Comparison of ENCODE assay signal across 8 cellular contexts in genomic region chr4:183504930-183505555, GRCh38. TPM values are rescaled to one million over a fixed set of nuclear protein-coding genes. Genes with fewer than 3 reads are reported as not detected.
DNase-seq lines count a peak whose midpoint lies in the region; ATAC-seq and TF ChIP-seq lines count a peak whose summit lies in the region.

Gene ING2, plus strand, starts transcription at chr4:183505058. Its CDS starts 138 bp downstream, at chr4:183505196.

- peaks cover 15% of the 10 kb centered on the region for H3K4me1 ChIP-seq in OCI-LY3 (ENCODE audit: low read length)
- peaks cover 36% of the 10 kb centered on the region for H3K4me1 ChIP-seq in body of pancreas
- peaks cover 0 to 53% (median 24%) of the 10 kb centered on the region in 6 donors for H3K4me1 ChIP-seq in spleen

- ATAC-seq in HG03565 (IDR thresholded peaks at IDR 0.05; ENCODE audit: unreplicated experiment) (peak; percentile 28), body of pancreas (peak; percentile 54)

- H3K27ac ChIP-seq in OCI-LY3 (ENCODE audit: low read length) (peak within 1 kb of the TSS; percentile 85), body of pancreas (peak within 1 kb of the TSS; percentile 96 to 98 (median 96)), spleen (peak within 1 kb of the TSS; percentile 94 to 99 (median 98))

- DNase-seq in NCI-H2081 (lab: John Stamatoyannopoulos, UW) (peak; percentile 72 to 75), NCI-H2081 treated with DMSO at 0.1 percent for 48 hours (lab: John Stamatoyannopoulos, UW) (no peak), GM20000 (ENCODE audit: low spot score) (peak; percentile 91), body of pancreas (no peak), iPS-NIHi7 (ENCODE audit: extremely low spot score) (peak; percentile 68), spleen (no peak)

- intact Hi-C loops in body of pancreas (cut with DNase I) = no loop called here
- intact Hi-C loops in spleen (cut with DNase I; ENCODE audit: low total_unique reads) = loop anchor here (10.0 kb wide), 2 partner anchors 60 to 150 kb away; partner anchors contain the start of genes CDKN2AIP, RWDD4 and TRAPPC11

- TF ChIP-seq CTCF in GM20000 (IDR thresholded peaks at IDR 0.05; ENCODE audit: extremely low read depth, missing control alignments) = no peak
- TF ChIP-seq CTCF in OCI-LY3 (IDR thresholded peaks at IDR 0.05; ENCODE audit: low read depth, low read length) = no peak
- TF ChIP-seq CTCF in body of pancreas (IDR thresholded peaks at IDR 0.05) = no peak
- no peak for TF ChIP-seq CTCF in spleen (IDR thresholded peaks at IDR 0.05 in 8 of 11, conservative IDR thresholded peaks at IDR 0.05 in 3 of 11)

- H3K79me2 ChIP-seq in OCI-LY3 (ENCODE audit: low read length) = peaks cover 67% of the 10 kb centered on the region

- peaks cover 23% of the 10 kb centered on the region for H4K20me1 ChIP-seq in OCI-LY3 (ENCODE audit: insufficient read depth, low read length)

- peak within 1 kb of the TSS; percentile 72 for H3K4me2 ChIP-seq in OCI-LY3 (ENCODE audit: low read length)

- peak within 1 kb of the TSS; percentile 91 for H2AFZ ChIP-seq in OCI-LY3 (ENCODE audit: low read depth, low read length)

- H3K9ac ChIP-seq in OCI-LY3 (ENCODE audit: low read length) = peak within 1 kb of the TSS; percentile 91

- H3K36me3 ChIP-seq in OCI-LY3 (replicated peaks; ENCODE audit: low read depth, low read length) = peaks cover under 1% of the 10 kb centered on the region
- H3K36me3 ChIP-seq in body of pancreas (replicated peaks in 1 of 2; ENCODE audit: insufficient read depth in 1 of 2, low read depth in 2 of 2) = no peaks in the 10 kb centered on the region
- H3K36me3 ChIP-seq in spleen = no peaks in the 10 kb centered on the region

- H3K27me3 ChIP-seq in OCI-LY3 (ENCODE audit: low read depth, low read length) = no peaks in the 10 kb centered on the region
- no peaks in the 10 kb centered on the region for H3K27me3 ChIP-seq in body of pancreas
- H3K27me3 ChIP-seq in spleen (replicated peaks in 1 of 7) = no peaks in the 10 kb centered on the region

- TF ChIP-seq POLR2A in body of pancreas (IDR thresholded peaks at IDR 0.05) (peak in 1 of 3 donors; percentile 1), spleen (IDR thresholded peaks at IDR 0.05) (no peak)

- no peaks in the 10 kb centered on the region for H3K9me3 ChIP-seq in OCI-LY3 (ENCODE audit: insufficient read depth, low read length)
- H3K9me3 ChIP-seq in body of pancreas = no peaks in the 10 kb centered on the region
- no peaks in the 10 kb centered on the region for H3K9me3 ChIP-seq in spleen

- 0 to 1% methylated on average over 20 to 59 of the region's 65 CpGs for WGBS in body of pancreas, 2 donors
- 0 to 1% (median 0%) methylated on average over 21 to 65 of the region's 65 CpGs for WGBS in spleen, 5 donors

- H3K4me3 ChIP-seq in OCI-LY3 (ENCODE audit: low read length) (peak within 1 kb of the TSS; percentile 89), body of pancreas (peak within 1 kb of the TSS; percentile 72 to 78), spleen (peak within 1 kb of the TSS; percentile 82 to 99 (median 94))

RNA-seq across cellular contexts. Expression of gene ING2, which starts in this region (rescaled TPM):
- total RNA-seq in body of pancreas (10 to 100 TPM in 1 of 2 donors, 1 to 10 TPM in 1; 3.6 to 14.5 TPM), spleen (10 to 100 TPM in 4 of 7 donors, 1 to 10 TPM in 3; 4.2 to 21.7 (median 10.6) TPM)
- 10 to 100 TPM in 1 of 3 donors, 1 to 10 TPM in 2; 8.0 to 12.3 (median 9.4) TPM for polyA plus RNA-seq in spleen

Comparison
In these comparisons a context has a peak if more than half of its experiments do, and no peak if none do; other contexts are left out.
1. DNase-seq: peak in NCI-H2081 (2 of 2), GM20000 (single experiment) and iPS-NIHi7 (single experiment); none in NCI-H2081 treated with DMSO at 0.1 percent for 48 hours (single experiment), body of pancreas (0 of 4) and spleen (single experiment).
2. Peak in every context shown above with its lines, with median percentiles within 50 percentile points of each other: H3K27ac ChIP-seq and H3K4me3 ChIP-seq.